8 cellular contexts compared by ENCODE assay signal in genomic region chr1:182392045-182393028, GRCh38. TPM values are rescaled to one million over a fixed set of nuclear protein-coding genes. Genes with fewer than 3 reads are reported as not detected.
DNase-seq lines count a peak whose midpoint lies in the region; ATAC-seq and TF ChIP-seq lines count a peak whose summit lies in the region.

No MANE protein-coding gene starts in this region.

- DNase-seq in DND-41 (no peak), HAP-1 (ENCODE audit: low spot score in 2 of 2) (peak; percentile 70 to 81), NCI-H1092 (lab: John Stamatoyannopoulos, UW) (peak; percentile 90), WERI-Rb-1 (no peak), endothelial cell (ENCODE audit: low spot score) (no peak), mucosa of descending colon (peak in 2 of 3 donors; percentile 55 to 74), thoracic aorta (ENCODE audit: low spot score) (no peak), OCI-M2 (lab: John Stamatoyannopoulos, UW; ENCODE audit: unreplicated experiment) (no peak)

- peak overlapping the region; percentile 68 for H3K4me2 ChIP-seq in DND-41 (ENCODE audit: insufficient read depth, low read length)

- H3K9me3 ChIP-seq in DND-41 (ENCODE audit: insufficient read depth, low read length, severe bottlenecking): no peaks in the 10 kb centered on the region
- no peaks in the 10 kb centered on the region for H3K9me3 ChIP-seq in HAP-1
- H3K9me3 ChIP-seq in WERI-Rb-1 (ENCODE audit: severe bottlenecking): no peaks in the 10 kb centered on the region
- H3K9me3 ChIP-seq in mucosa of descending colon: no peaks in the 10 kb centered on the region
- no peaks in the 10 kb centered on the region for H3K9me3 ChIP-seq in thoracic aorta

- peak overlapping the region; percentile 50 to 73; a peak in 3 of 4 replicates for H3K4me3 ChIP-seq in DND-41 (ENCODE audit: low read depth in 1 of 2, low read length in 2 of 2)
- H3K4me3 ChIP-seq in HAP-1: peak overlapping the region; percentile 74
- peak overlapping the region; percentile 77 for H3K4me3 ChIP-seq in WERI-Rb-1 (ENCODE audit: low read depth, low read length)
- H3K4me3 ChIP-seq in mucosa of descending colon: peak overlapping the region; percentile 91
- peak overlapping the region; percentile 98 for H3K4me3 ChIP-seq in thoracic aorta

- H3K27ac Mint-ChIP-seq in endothelial cell (ENCODE audit: unreplicated experiment): peak overlapping the region; percentile 89

- H3K36me3 ChIP-seq in DND-41 (ENCODE audit: insufficient read depth, low read length) (peaks cover 31% of the 10 kb centered on the region), HAP-1 (replicated peaks) (peaks cover 12% of the 10 kb centered on the region), WERI-Rb-1 (peaks cover 11% of the 10 kb centered on the region), mucosa of descending colon (ENCODE audit: low read depth) (peaks cover 1% of the 10 kb centered on the region), thoracic aorta (peaks cover 14% of the 10 kb centered on the region)

- H3K9me3 Mint-ChIP-seq in endothelial cell (ENCODE audit: unreplicated experiment): no peaks in the 10 kb centered on the region

- peak overlapping the region; percentile 78 for H2AFZ ChIP-seq in DND-41 (ENCODE audit: low read depth, low read length)

- peaks cover 45% of the 10 kb centered on the region for H3K79me2 ChIP-seq in DND-41 (ENCODE audit: insufficient read depth, low read length)

- intact Hi-C loops in mucosa of descending colon (cut with DNase I, micrococcal nuclease): loop anchor here (5.0 to 10.0 kb wide), 3 partner anchors 88 to 308 kb away; no protein-coding TSS in a partner anchor

- H3K36me3 Mint-ChIP-seq in endothelial cell (ENCODE audit: low read depth, unreplicated experiment): peaks cover 29% of the 10 kb centered on the region

- H3K4me1 ChIP-seq in DND-41 (ENCODE audit: insufficient read depth, low read length) (peaks cover 42% of the 10 kb centered on the region), HAP-1 (peaks cover 27% of the 10 kb centered on the region), mucosa of descending colon (ENCODE audit: low read depth) (peaks cover 20% of the 10 kb centered on the region), thoracic aorta (ENCODE audit: control insufficient read depth in 1 of 2, low read depth in 2 of 2) (peaks cover 26 to 30% of the 10 kb centered on the region in 2 donors)

- peaks cover 13% of the 10 kb centered on the region for H3K27me3 Mint-ChIP-seq in endothelial cell (ENCODE audit: unreplicated experiment)

- ATAC-seq in DND-41 (ENCODE audit: insufficient read depth, low read depth) (peak; percentile 15), mucosa of descending colon (peak; percentile 38), thoracic aorta (ENCODE audit: insufficient number of reproducible peaks, low FRiP score, low read depth) (peak; percentile 4)

- peaks cover 36% of the 10 kb centered on the region for H3K4me1 Mint-ChIP-seq in endothelial cell (ENCODE audit: unreplicated experiment)

- H3K27me3 ChIP-seq in DND-41 (ENCODE audit: insufficient read depth, low read length, poor library complexity) (no peaks in the 10 kb centered on the region), HAP-1 (ENCODE audit: low read depth) (no peaks in the 10 kb centered on the region), WERI-Rb-1 (ENCODE audit: insufficient read depth, low read depth, severe bottlenecking) (no peaks in the 10 kb centered on the region), thoracic aorta (replicated peaks; ENCODE audit: insufficient read depth) (no peaks in the 10 kb centered on the region)

- peak overlapping the region; percentile 73 for H3K27ac ChIP-seq in DND-41 (ENCODE audit: low read length)
- peak overlapping the region; percentile 82 for H3K27ac ChIP-seq in WERI-Rb-1
- peak overlapping the region; percentile 95 to 98 for H3K27ac ChIP-seq in thoracic aorta

- H3K4me3 Mint-ChIP-seq in endothelial cell (ENCODE audit: unreplicated experiment): peak overlapping the region; percentile 85

- H4K20me1 ChIP-seq in DND-41 (ENCODE audit: insufficient read depth, low read length): peaks cover 34% of the 10 kb centered on the region

- no peak for TF ChIP-seq CTCF in DND-41 (IDR thresholded peaks at IDR 0.05; ENCODE audit: borderline replicate concordance, extremely low read depth, low read length, poor library complexity, severe bottlenecking)
- no peak for TF ChIP-seq CTCF in WERI-Rb-1 (IDR thresholded peaks at IDR 0.05; ENCODE audit: low read depth, low read length)
- TF ChIP-seq CTCF in endothelial cell (IDR thresholded peaks at IDR 0.05; ENCODE audit: unreplicated experiment): peak; percentile 0
- TF ChIP-seq CTCF in mucosa of descending colon (IDR thresholded peaks at IDR 0.05): no peak
- no peak for TF ChIP-seq CTCF in thoracic aorta (IDR thresholded peaks at IDR 0.05)

- H3K9ac ChIP-seq in DND-41 (ENCODE audit: low read depth, low read length): peak overlapping the region; percentile 88

- in situ Hi-C loops in HAP-1 (cut with MboI; ENCODE audit: low sequenced_read_pairs): loop anchor here (5.0 to 10.0 kb wide), 2 partner anchors 60 to 308 kb away; no protein-coding TSS in a partner anchor

RNA-seq across cellular contexts. Expression of gene GLUL, which starts 0.7 kb away (rescaled TPM):
- 472 TPM for total RNA-seq in endothelial cell (ENCODE audit: unreplicated experiment)
- 100 to 1,000 TPM; 364 to 851 (median 517) TPM for total RNA-seq in mucosa of descending colon
- 100 to 1,000 TPM; 705 to 998 TPM for total RNA-seq in thoracic aorta

RNA-seq across cellular contexts. Expression of gene TEDDM1, which starts 8.1 kb away (rescaled TPM):
- total RNA-seq in endothelial cell (ENCODE audit: unreplicated experiment): not detected
- not detected for total RNA-seq in mucosa of descending colon
- total RNA-seq in thoracic aorta: not detected

RNA-seq across cellular contexts. Expression of gene RGSL1, which starts 57.6 kb away (rescaled TPM):
- not detected for total RNA-seq in endothelial cell (ENCODE audit: unreplicated experiment)
- not detected for total RNA-seq in mucosa of descending colon
- not detected for total RNA-seq in thoracic aorta

Comparison
In these comparisons a context has a peak if more than half of its experiments do, and no peak if none do; other contexts are left out.
1. DNase-seq: peak in HAP-1 (2 of 2), NCI-H1092 (single experiment) and mucosa of descending colon (2 of 3); none in DND-41 (single experiment), WERI-Rb-1 (single experiment), endothelial cell (single experiment), thoracic aorta (single experiment) and OCI-M2 (single experiment).
2. Peak in every context shown above with its lines, with median percentiles within 50 percentile points of each other: ATAC-seq, H3K27ac ChIP-seq and H3K4me3 ChIP-seq.